In the genomic region with DNA sequence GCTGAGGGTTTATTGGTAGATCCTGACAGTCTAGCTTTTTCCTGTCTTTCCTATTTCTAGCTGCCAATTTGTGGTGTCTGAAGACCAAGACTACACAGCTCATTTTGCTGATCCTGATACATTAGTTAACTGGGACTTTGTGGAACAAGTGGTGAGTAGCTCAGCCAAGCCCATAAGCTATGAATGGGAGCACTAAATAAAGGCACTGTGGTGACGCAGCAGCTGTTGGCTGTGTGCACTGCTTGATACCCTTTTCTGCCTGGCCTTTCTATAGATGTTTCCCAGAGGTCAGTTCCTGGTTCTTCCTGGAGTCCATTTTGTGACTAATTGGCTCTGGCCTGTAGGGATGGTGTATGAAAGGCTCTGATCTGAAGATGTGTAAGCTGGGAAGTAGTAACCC, we compare ENCODE assay signal across 13 cellular contexts.
"Had no signal": no experiment of that assay in that cellular context is flagged by ENCODE, and none has a peak within 500 bp of the region (broad histone marks: within the 10 kb centered on the region; RNA-seq: fewer than 3 reads in every experiment).

No MANE protein-coding gene starts in this region.

- H3K4me1 Mint-ChIP-seq: nephron progenitor cell had no signal

- DNase-seq: activated CD4-positive, alpha-beta T cell treated with anti-CD3 and anti-CD28 coated beads for 4 hours; activated gamma-delta T cell; activated naive CD8-positive, alpha-beta T cell treated with anti-CD3 and anti-CD28 coated beads, Interleukin-2, amount 10 ng/mL, durations not matched to agents 7 days and 5 days; aorta; effector CD4-positive, alpha-beta T cell; left cardiac atrium; mammary epithelial cell; mucosa of descending colon; nephron progenitor cell; spleen; stimulated activated CD4-positive, alpha-beta T cell treated with anti-CD3 and anti-CD28 coated beads, Interleukin-1b, Interleukin-23, amount 100 ng/mL, for 48 hours; stimulated activated naive B cell treated with anti-CD40 and anti-IgM and Interleukin-4, amounts not matched to agents 10 μg/mL and 1 μg/mL and 100 μg/mL, for 72 hours had no signal

- H3K27me3 ChIP-seq: spleen had no signal

- H3K4me3 Mint-ChIP-seq: activated naive CD8-positive, alpha-beta T cell treated with anti-CD3 and anti-CD28 coated beads, Interleukin-2, amount 10 ng/mL, durations not matched to agents 7 days and 5 days; nephron progenitor cell; stimulated activated naive B cell treated with anti-CD40 and anti-IgM and Interleukin-4, amounts not matched to agents 10 μg/mL and 1 μg/mL and 100 μg/mL, for 72 hours had no signal

- H3K27me3 Mint-ChIP-seq: activated naive CD8-positive, alpha-beta T cell treated with anti-CD3 and anti-CD28 coated beads, Interleukin-2, amount 10 ng/mL, durations not matched to agents 7 days and 5 days; stimulated activated naive B cell treated with anti-CD40 and anti-IgM and Interleukin-4, amounts not matched to agents 10 μg/mL and 1 μg/mL and 100 μg/mL, for 72 hours had no signal

- H3K9me3 ChIP-seq: mucosa of descending colon, spleen had no signal

- H3K9me3 Mint-ChIP-seq: activated naive CD8-positive, alpha-beta T cell treated with anti-CD3 and anti-CD28 coated beads, Interleukin-2, amount 10 ng/mL, durations not matched to agents 7 days and 5 days; nephron progenitor cell; stimulated activated naive B cell treated with anti-CD40 and anti-IgM and Interleukin-4, amounts not matched to agents 10 μg/mL and 1 μg/mL and 100 μg/mL, for 72 hours had no signal

- ATAC-seq: mucosa of descending colon; SK-N-SH treated with all-trans-retinoic acid at 6 μM for 48 hours; stimulated activated naive B cell treated with anti-CD40 and anti-IgM and Interleukin-4, amounts not matched to agents 10 μg/mL and 1 μg/mL and 100 μg/mL, for 72 hours had no signal

- H3K27ac Mint-ChIP-seq: activated naive CD8-positive, alpha-beta T cell treated with anti-CD3 and anti-CD28 coated beads, Interleukin-2, amount 10 ng/mL, durations not matched to agents 7 days and 5 days; nephron progenitor cell; stimulated activated naive B cell treated with anti-CD40 and anti-IgM and Interleukin-4, amounts not matched to agents 10 μg/mL and 1 μg/mL and 100 μg/mL, for 72 hours had no signal

- H3K4me3 ChIP-seq: mucosa of descending colon, spleen had no signal
